Comparison of ENCODE assay signal across 1 cellular context in the genomic region with DNA sequence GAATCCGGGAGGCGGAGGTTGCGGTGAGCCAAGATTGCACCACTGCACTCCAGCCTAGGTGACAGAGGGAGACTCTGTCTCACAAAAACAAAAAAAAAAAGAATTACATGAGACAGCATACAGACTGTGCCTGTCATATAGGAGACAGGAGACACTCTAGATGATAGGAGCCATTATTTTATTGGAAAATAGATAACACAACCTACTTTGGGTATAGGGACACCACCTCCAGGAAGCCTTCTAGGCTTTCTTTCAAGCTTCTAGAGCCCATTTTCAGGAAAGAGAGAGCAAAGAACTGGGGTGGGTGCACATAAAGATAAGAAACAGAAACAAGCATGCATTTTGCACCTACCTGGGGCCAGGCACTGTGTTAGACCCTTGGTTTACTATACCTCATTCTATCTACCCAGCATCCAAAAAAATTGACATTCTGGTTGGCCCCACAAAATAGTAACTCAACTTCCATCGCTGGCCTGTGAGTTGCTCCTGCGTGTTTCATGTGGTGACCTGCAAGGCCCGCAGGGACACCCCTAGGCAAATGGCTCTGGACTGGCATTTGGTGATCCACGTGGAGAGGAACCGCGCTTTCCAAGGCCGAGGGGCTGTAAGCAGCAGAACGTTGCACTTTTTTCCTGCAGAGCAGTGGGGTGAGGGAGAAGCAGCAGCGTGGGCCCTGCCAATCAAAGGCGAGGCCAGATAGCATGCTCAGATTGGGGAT.
TF ChIP-seq lines count a peak whose summit lies in the region.

No MANE protein-coding gene starts in this region.

TF ChIP-seq in GM23338, 12 proteins besides CTCF, POLR2A, EP300 and RAD21 (continued from another document):
- TF ChIP-seq REST (IDR thresholded peaks at IDR 0.05; ENCODE audit: unreplicated experiment), result no peak
- no peak for TF ChIP-seq EZH2 (IDR thresholded peaks at IDR 0.05; ENCODE audit: low read depth, unreplicated experiment)
